Comparison of ENCODE assay signal across 14 cellular contexts in the genomic region with DNA sequence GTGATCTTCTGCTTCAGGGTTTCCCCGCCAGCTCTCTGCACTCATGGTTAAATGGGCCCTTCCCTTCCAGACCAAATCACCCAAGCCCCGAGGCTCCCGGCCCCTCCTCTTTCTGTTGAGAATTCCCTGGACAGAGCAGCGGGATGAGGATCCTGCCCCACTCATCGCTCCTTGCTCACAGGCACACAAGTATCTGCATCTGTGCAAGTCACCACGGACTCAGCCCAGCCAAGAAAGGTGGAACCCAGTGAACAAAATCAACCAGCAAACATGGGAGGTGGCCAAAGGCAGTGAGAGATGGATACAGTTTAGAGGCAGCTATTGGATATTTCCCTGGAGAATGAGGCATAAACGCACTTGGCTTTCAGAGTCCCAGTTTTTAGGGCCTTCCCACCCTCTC. TPM values are rescaled to one million over a fixed set of nuclear protein-coding genes. Genes with fewer than 3 reads are reported as not detected.
A peak's percentile ranks its signal among the peaks of the same experiment; 100 is the strongest.
DNase-seq lines count a peak whose midpoint lies in the region; ATAC-seq and TF ChIP-seq lines count a peak whose summit lies in the region.
"Had no signal": no experiment of that assay in that cellular context is flagged by ENCODE, and none has a peak within 500 bp of the region (broad histone marks: within the 10 kb centered on the region; RNA-seq: fewer than 3 reads in every experiment).

No MANE protein-coding gene starts in this region.

- no peaks in the 10 kb centered on the region for H3K36me3 ChIP-seq in A673 (ENCODE audit: insufficient read depth, low read length, poor library complexity, severe bottlenecking)
- H3K36me3 ChIP-seq: BLaER1 treated with 17β-estradiol and CSF1 and Interleukin-3, amounts not matched to agents 10 nM and 100 nM had no signal

- H3K36me3 Mint-ChIP-seq in activated CD4-positive, alpha-beta T cell treated with anti-CD3 and anti-CD28 coated beads, Interleukin-2, amount 10 ng/mL, durations not matched to agents 24 days and 14 days (ENCODE audit: low read depth), result no peaks in the 10 kb centered on the region
- H3K36me3 Mint-ChIP-seq: CD4-positive, CD25-positive, alpha-beta regulatory T cell had no signal

- no peak overlapping the region for H3K4me3 ChIP-seq in A673 (ENCODE audit: low read depth, low read length, poor library complexity, severe bottlenecking)
- H3K4me3 ChIP-seq: BLaER1 treated with 17β-estradiol and CSF1 and Interleukin-3, amounts not matched to agents 10 nM and 100 nM had no signal

- no peak for TF ChIP-seq CTCF in A673 (conservative IDR thresholded peaks at IDR 0.05; ENCODE audit: low read depth, low read length)

- no peaks in the 10 kb centered on the region for H3K27me3 ChIP-seq in A673 (replicated peaks; ENCODE audit: insufficient read depth, low read depth, low read length, poor library complexity)
- H3K27me3 ChIP-seq: BLaER1 treated with 17β-estradiol and CSF1 and Interleukin-3, amounts not matched to agents 10 nM and 100 nM had no signal

- DNase-seq in DMS 273 (lab: John Stamatoyannopoulos, UW; ENCODE audit: unreplicated experiment), result peak; percentile 22
- DNase-seq in DMS 273 treated with DMSO at 0.1 percent for 48 hours (lab: John Stamatoyannopoulos, UW), result no peak
- DNase-seq in GM03348 (ENCODE audit: low spot score), result peak; percentile 10
- DNase-seq in ecto neural progenitor cell (ENCODE audit: low spot score), result peak; percentile 36
- peak; percentile 47 for DNase-seq in sciatic nerve (ENCODE audit: low spot score)
- DNase-seq in A673 (ENCODE audit: low spot score), result no peak
- DNase-seq in activated CD4-positive, alpha-beta T cell treated with anti-CD3 and anti-CD28 coated beads, Interleukin-2, amount 10 ng/mL, durations not matched to agents 24 days and 14 days, result no peak
- DNase-seq: CD4-positive, CD25-positive, alpha-beta regulatory T cell; DMS79 had no signal

- no peaks in the 10 kb centered on the region for H3K4me1 Mint-ChIP-seq in activated CD4-positive, alpha-beta T cell treated with anti-CD3 and anti-CD28 coated beads, Interleukin-2, amount 10 ng/mL, durations not matched to agents 24 days and 14 days
- H3K4me1 Mint-ChIP-seq: CD4-positive, CD25-positive, alpha-beta regulatory T cell had no signal

- H3K4me1 ChIP-seq in A673 (ENCODE audit: insufficient read depth, low read length, poor library complexity, severe bottlenecking), result no peaks in the 10 kb centered on the region

- no peak overlapping the region for H3K4me3 Mint-ChIP-seq in activated CD4-positive, alpha-beta T cell treated with anti-CD3 and anti-CD28 coated beads, Interleukin-2, amount 10 ng/mL, durations not matched to agents 24 days and 14 days
- H3K4me3 Mint-ChIP-seq: CD4-positive, CD25-positive, alpha-beta regulatory T cell had no signal

- no peaks in the 10 kb centered on the region for H3K27me3 Mint-ChIP-seq in activated CD4-positive, alpha-beta T cell treated with anti-CD3 and anti-CD28 coated beads, Interleukin-2, amount 10 ng/mL, durations not matched to agents 24 days and 14 days
- H3K27me3 Mint-ChIP-seq: CD4-positive, CD25-positive, alpha-beta regulatory T cell had no signal

- no peak overlapping the region for H3K27ac ChIP-seq in A673 (ENCODE audit: low read depth, low read length, poor library complexity, severe bottlenecking)
- H3K27ac ChIP-seq: 22Rv1; BLaER1 treated with 17β-estradiol and CSF1 and Interleukin-3, amounts not matched to agents 10 nM and 100 nM; HL-60 had no signal

- POLR2A ChIA-PET in A673 (lab: Charles Lee; ENCODE audit: low non-redundant PET), result no interaction called here

- H3K9me3 ChIP-seq in A673 (ENCODE audit: low read depth, low read length, poor library complexity, severe bottlenecking), result no peaks in the 10 kb centered on the region

- CTCF ChIA-PET in A673 (lab: Charles Lee), result no interaction called here

- intact Hi-C loops in sciatic nerve (cut with DNase I) (no loop called here), A673 (cut with micrococcal nuclease; ENCODE audit: unreplicated experiment) (no loop called here)
- intact Hi-C loops in activated CD4-positive, alpha-beta T cell treated with anti-CD3 and anti-CD28 coated beads, Interleukin-2, amount 10 ng/mL, durations not matched to agents 24 days and 14 days (cut with micrococcal nuclease), result no loop called here

- H3K9me3 Mint-ChIP-seq in activated CD4-positive, alpha-beta T cell treated with anti-CD3 and anti-CD28 coated beads, Interleukin-2, amount 10 ng/mL, durations not matched to agents 24 days and 14 days, result no peaks in the 10 kb centered on the region

- no TSS peak for BruUV-seq in A673 (replicated peaks; lab: Mats Ljungman, UMichigan)

- H3K27ac Mint-ChIP-seq in activated CD4-positive, alpha-beta T cell treated with anti-CD3 and anti-CD28 coated beads, Interleukin-2, amount 10 ng/mL, durations not matched to agents 24 days and 14 days, result no peak overlapping the region
- H3K27ac Mint-ChIP-seq: CD4-positive, CD25-positive, alpha-beta regulatory T cell had no signal

- ATAC-seq in sciatic nerve (no peak), GM21360 (IDR thresholded peaks at IDR 0.05; ENCODE audit: unreplicated experiment) (no peak)
- ATAC-seq: HCT116 had no signal

RNA-seq across cellular contexts. Expression of gene CXCL12, which starts 37.7 kb away (rescaled TPM):
- total RNA-seq in sciatic nerve, result 394 TPM
- total RNA-seq in A673 (2021), result 0.30 and 0.52 TPM in 2 replicates
- total RNA-seq in activated CD4-positive, alpha-beta T cell treated with anti-CD3 and anti-CD28 coated beads, Interleukin-2, amount 10 ng/mL, durations not matched to agents 24 days and 14 days, result not detected in 2 replicates
- total RNA-seq: CD4-positive, CD25-positive, alpha-beta regulatory T cell had no signal

Comparison
In these comparisons a context has a peak if more than half of its experiments do, and no peak if none do; other contexts are left out.
1. DNase-seq: peak in DMS 273 (single experiment), GM03348 (single experiment), ecto neural progenitor cell (single experiment) and sciatic nerve (single experiment); none in DMS 273 treated with DMSO at 0.1 percent for 48 hours (single experiment), A673 (single experiment) and activated CD4-positive, alpha-beta T cell treated with anti-CD3 and anti-CD28 coated beads, Interleukin-2, amount 10 ng/mL, durations not matched to agents 24 days and 14 days (single experiment).
2. RNA of gene CXCL12, which starts 37.7 kb away (total RNA-seq): 394 TPM in sciatic nerve (single experiment); 0.30 to 0.52 TPM in A673 and not detected in activated CD4-positive, alpha-beta T cell treated with anti-CD3 and anti-CD28 coated beads, Interleukin-2, amount 10 ng/mL, durations not matched to agents 24 days and 14 days; every median in the first group is over 100 times any median in the second.